In the genomic region with DNA sequence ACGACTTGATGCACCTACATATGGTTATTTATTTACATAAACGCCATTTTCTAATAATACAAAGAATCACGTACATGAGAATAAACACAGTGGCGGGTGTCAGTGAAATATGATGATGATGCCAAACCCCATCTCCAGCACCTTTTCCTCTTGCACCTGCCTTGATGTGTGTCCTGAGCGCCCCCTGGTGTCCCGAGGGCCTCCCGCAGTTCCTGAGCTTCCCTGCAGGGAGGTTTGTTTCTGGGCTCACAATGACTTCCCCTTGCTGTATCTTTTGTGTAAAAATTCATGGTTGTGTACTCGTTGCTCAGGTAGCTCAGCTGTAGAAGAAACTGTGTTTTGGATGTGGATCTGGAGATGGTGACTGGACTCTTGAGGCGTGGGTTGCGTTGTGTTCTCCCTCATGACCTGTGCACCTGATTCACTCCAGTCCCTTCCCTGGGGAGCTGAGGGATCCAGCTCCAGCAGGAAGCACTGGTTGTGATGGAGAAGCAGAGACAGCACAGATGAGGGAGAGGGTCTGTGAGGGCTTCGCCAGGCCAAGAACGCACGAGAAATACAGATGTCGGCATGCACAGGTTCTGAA, we compare ENCODE assay signal across 8 cellular contexts.
DNase-seq lines count a peak whose midpoint lies in the region; ATAC-seq and TF ChIP-seq lines count a peak whose summit lies in the region.

No MANE protein-coding gene starts in this region.

- no peaks in the 10 kb centered on the region for H3K9me3 Mint-ChIP-seq in activated B cell treated with CpG ODN at 0.5 μM for 24 hours
- H3K9me3 Mint-ChIP-seq in stimulated activated effector memory CD8-positive, alpha-beta T cell treated with anti-CD3 and anti-CD28 coated beads, Interleukin-12 subunit alpha, Interleukin-12 subunit beta, amount 100 ng/mL, for 72 hours: no peaks in the 10 kb centered on the region

- H3K36me3 Mint-ChIP-seq in activated B cell treated with CpG ODN at 0.5 μM for 24 hours (ENCODE audit: low read depth): no peaks in the 10 kb centered on the region
- no peaks in the 10 kb centered on the region for H3K36me3 Mint-ChIP-seq in stimulated activated effector memory CD8-positive, alpha-beta T cell treated with anti-CD3 and anti-CD28 coated beads, Interleukin-12 subunit alpha, Interleukin-12 subunit beta, amount 100 ng/mL, for 72 hours

- peak; percentile 88 for ATAC-seq in activated B cell treated with CpG ODN at 0.5 μM for 24 hours (ENCODE audit: low read depth)
- ATAC-seq in stimulated activated effector memory CD8-positive, alpha-beta T cell treated with anti-CD3 and anti-CD28 coated beads, Interleukin-12 subunit alpha, Interleukin-12 subunit beta, amount 100 ng/mL, for 72 hours: peak; percentile 73
- ATAC-seq in GM18867 (IDR thresholded peaks at IDR 0.05; ENCODE audit: unreplicated experiment): no peak
- no peak for ATAC-seq in HG03095 (IDR thresholded peaks at IDR 0.05; ENCODE audit: unreplicated experiment)

- CTCF ChIA-PET in activated B cell treated with CpG ODN at 0.5 μM for 24 hours (lab: Charles Lee): interaction anchor here (0.6 to 2.8 kb wide), 21 partner anchors 9 to 140 kb away, joined by 3 to 16 read pairs (median 5); no protein-coding TSS in a partner anchor

- POLR2A ChIA-PET in activated B cell treated with CpG ODN at 0.5 μM for 24 hours (lab: Charles Lee): interaction anchor here (0.9 kb wide), 1 partner anchor 26 kb away, joined by 3 read pairs; no protein-coding TSS in a partner anchor

- no peak overlapping the region for H3K4me3 Mint-ChIP-seq in activated B cell treated with CpG ODN at 0.5 μM for 24 hours
- no peak overlapping the region for H3K4me3 Mint-ChIP-seq in stimulated activated effector memory CD8-positive, alpha-beta T cell treated with anti-CD3 and anti-CD28 coated beads, Interleukin-12 subunit alpha, Interleukin-12 subunit beta, amount 100 ng/mL, for 72 hours

- no peak overlapping the region for H3K4me3 ChIP-seq in epithelial cell of proximal tubule (ENCODE audit: low read depth, low read length)

- intact Hi-C loops in activated B cell treated with CpG ODN at 0.5 μM for 24 hours (cut with micrococcal nuclease): loop anchor here (1.0 kb wide), 1 partner anchor 25 kb away; no protein-coding TSS in a partner anchor

- H3K27me3 Mint-ChIP-seq in activated B cell treated with CpG ODN at 0.5 μM for 24 hours: peaks cover 14% of the 10 kb centered on the region

- DNase-seq in DMS53 treated with DMSO at 0.1 percent for 48 hours (lab: John Stamatoyannopoulos, UW; ENCODE audit: unreplicated experiment) (peak; percentile 1), activated B cell treated with CpG ODN at 0.5 μM for 24 hours (peak; percentile 56), epithelial cell of proximal tubule (ENCODE audit: low read depth) (no peak), globus pallidus (ENCODE audit: low spot score) (no peak)
- peak; percentile 63 to 86 for DNase-seq in stimulated activated effector memory CD8-positive, alpha-beta T cell treated with anti-CD3 and anti-CD28 coated beads, Interleukin-12 subunit alpha, Interleukin-12 subunit beta, amount 100 ng/mL, for 72 hours (ENCODE audit: low spot score in 2 of 2)

- TF ChIP-seq CTCF in LNCAP (IDR thresholded peaks at IDR 0.05) (peak; percentile 86), activated B cell treated with CpG ODN at 0.5 μM for 24 hours (IDR thresholded peaks at IDR 0.05) (peak; percentile 26), epithelial cell of proximal tubule (conservative IDR thresholded peaks at IDR 0.05; ENCODE audit: low read depth, low read length) (peak; percentile 54)

- H3K4me1 Mint-ChIP-seq in activated B cell treated with CpG ODN at 0.5 μM for 24 hours: peaks cover 3% of the 10 kb centered on the region
- peaks cover 5% of the 10 kb centered on the region for H3K4me1 Mint-ChIP-seq in stimulated activated effector memory CD8-positive, alpha-beta T cell treated with anti-CD3 and anti-CD28 coated beads, Interleukin-12 subunit alpha, Interleukin-12 subunit beta, amount 100 ng/mL, for 72 hours

- peak overlapping the region; percentile 30 for H3K27ac Mint-ChIP-seq in activated B cell treated with CpG ODN at 0.5 μM for 24 hours
- no peak overlapping the region for H3K27ac Mint-ChIP-seq in stimulated activated effector memory CD8-positive, alpha-beta T cell treated with anti-CD3 and anti-CD28 coated beads, Interleukin-12 subunit alpha, Interleukin-12 subunit beta, amount 100 ng/mL, for 72 hours

Comparison
In these comparisons a context has a peak if more than half of its experiments do, and no peak if none do; other contexts are left out.
1. DNase-seq: peak in DMS53 treated with DMSO at 0.1 percent for 48 hours (single experiment), activated B cell treated with CpG ODN at 0.5 μM for 24 hours (single experiment) and stimulated activated effector memory CD8-positive, alpha-beta T cell treated with anti-CD3 and anti-CD28 coated beads, Interleukin-12 subunit alpha, Interleukin-12 subunit beta, amount 100 ng/mL, for 72 hours (2 of 2); none in epithelial cell of proximal tubule (single experiment) and globus pallidus (single experiment).
2. CTCF ChIP-seq: peak in every context shown above with its lines; median percentile 86 in LNCAP; 54 in epithelial cell of proximal tubule; 26 in activated B cell treated with CpG ODN at 0.5 μM for 24 hours.
3. ATAC-seq: peak in activated B cell treated with CpG ODN at 0.5 μM for 24 hours (single experiment) and stimulated activated effector memory CD8-positive, alpha-beta T cell treated with anti-CD3 and anti-CD28 coated beads, Interleukin-12 subunit alpha, Interleukin-12 subunit beta, amount 100 ng/mL, for 72 hours (single experiment); none in GM18867 (single experiment) and HG03095 (single experiment).